Comparison of ENCODE assay signal across 25 cellular contexts in genomic region chr22:48981671-48982070, GRCh38.
"Had no signal": no experiment of that assay in that cellular context is flagged by ENCODE, and none has a peak within 500 bp of the region (broad histone marks: within the 10 kb centered on the region; RNA-seq: fewer than 3 reads in every experiment).

No MANE protein-coding gene starts in this region.

- DNase-seq: hypothalamus; immature natural killer cell; kidney; left colon; left ventricle myocardium inferior; mesendoderm; midbrain; mucosa of descending colon; naive thymus-derived CD4-positive, alpha-beta T cell; nucleus accumbens; ovary; right lobe of liver; stimulated activated CD4-positive, alpha-beta T cell treated with anti-CD3 and anti-CD28 coated beads, Interleukin-1b, Interleukin-23, amount 100 ng/mL, for 48 hours; stimulated activated CD4-positive, alpha-beta T cell treated with anti-CD3 and anti-CD28 coated beads, Interleukin-2, amount 100 ng/mL, for 48 hours; stimulated activated CD4-positive, alpha-beta T cell treated with anti-CD3 and anti-CD28 coated beads, Interleukin-4, amount 100 ng/mL, for 4 hours; stimulated activated CD8-positive, alpha-beta memory T cell treated with anti-CD3 and anti-CD28 coated beads, Interleukin-4, amount 100 ng/mL, for 48 hours; stimulated activated naive CD4-positive, alpha-beta T cell treated with Interleukin-2 at 50 U/mL for 16 hours; stimulated activated naive CD8-positive, alpha-beta T cell treated with anti-CD3 and anti-CD28 coated beads, Interleukin-15, amount 100 ng/mL, for 72 hours; substantia nigra; uterus had no signal

- H3K27ac ChIP-seq: left ventricle myocardium inferior, ovary, right atrium auricular region, right lobe of liver, tibial nerve, uterus had no signal

- ATAC-seq: left colon; mucosa of descending colon; naive thymus-derived CD4-positive, alpha-beta T cell; right lobe of liver; stimulated activated memory B cell treated with anti-CD40 and anti-IgM and Interleukin-4, amounts not matched to agents 10 μg/mL and 1 μg/mL and 100 μg/mL, for 72 hours; stimulated activated naive CD8-positive, alpha-beta T cell treated with anti-CD3 and anti-CD28 coated beads, Interleukin-15, amount 100 ng/mL, for 72 hours had no signal

- H3K27me3 ChIP-seq: ovary, right atrium auricular region, right lobe of liver, tibial nerve, uterus had no signal

- H3K9me3 ChIP-seq: mucosa of descending colon, ovary, right lobe of liver, uterus had no signal

- H3K36me3 ChIP-seq: left ventricle myocardium inferior, ovary, right atrium auricular region, right lobe of liver, tibial nerve, uterus had no signal

- H3K4me3 ChIP-seq: left ventricle myocardium inferior, lung, mucosa of descending colon, ovary, right atrium auricular region, right lobe of liver, smooth muscle cell, tibial nerve, uterus had no signal

- H3K4me2 ChIP-seq: smooth muscle cell had no signal

- H3K4me1 ChIP-seq: left ventricle myocardium inferior, right atrium auricular region, right lobe of liver, tibial nerve, uterus had no signal
